ENCODE assay signal across 12 cellular contexts in genomic region chr5:61139094-61139873, GRCh38. TPM values are rescaled to one million over a fixed set of nuclear protein-coding genes. Genes with fewer than 3 reads are reported as not detected.
DNase-seq lines count a peak whose midpoint lies in the region; ATAC-seq and TF ChIP-seq lines count a peak whose summit lies in the region.
"Had no signal": no experiment of that assay in that cellular context is flagged by ENCODE, and none has a peak within 500 bp of the region (broad histone marks: within the 10 kb centered on the region; RNA-seq: fewer than 3 reads in every experiment).

No MANE protein-coding gene starts in this region.

- TF ChIP-seq CTCF in AG10803 (conservative IDR thresholded peaks at IDR 0.05; ENCODE audit: low read length) (peak; percentile 32; the same call in 1 of the 2 replicates), Peyer's patch (IDR thresholded peaks at IDR 0.05) (peak in 4 of 6 experiments; percentile 3 to 42 (median 34)), foreskin fibroblast (IDR thresholded peaks at IDR 0.05; ENCODE audit: low read depth, low read length) (peak; percentile 31)

- no peaks in the 10 kb centered on the region for H3K27me3 ChIP-seq in Peyer's patch

- H3K36me3 ChIP-seq in Peyer's patch, result no peaks in the 10 kb centered on the region

- H3K4me3 ChIP-seq in AG10803 (ENCODE audit: low read length) (no peak overlapping the region), Peyer's patch (no peak overlapping the region), foreskin fibroblast (ENCODE audit: low read depth in 1 of 2, low read length in 2 of 2) (no peak overlapping the region)

- H3K9me3 ChIP-seq in Peyer's patch, result no peaks in the 10 kb centered on the region

- TF ChIP-seq POLR2A in Peyer's patch (IDR thresholded peaks at IDR 0.05), result no peak

- peak; percentile 55 for ATAC-seq in GM21576 (IDR thresholded peaks at IDR 0.05; ENCODE audit: unreplicated experiment)

- H3K4me1 ChIP-seq in Peyer's patch, result no peaks in the 10 kb centered on the region

- H3K27ac ChIP-seq in Peyer's patch, result no peak overlapping the region

- DNase-seq in AG10803 (ENCODE audit: low read depth) (no peak), Peyer's patch (no peak), foreskin fibroblast (peak in 1 of 2 donors; percentile 19), hypothalamus (lab: John Stamatoyannopoulos, UW) (no peak), NCI-H1105 (lab: John Stamatoyannopoulos, UW) (no peak), CD1c-positive myeloid dendritic cell (ENCODE audit: extremely low spot score) (no peak)
- DNase-seq in activated CD8-positive, alpha-beta memory T cell treated with anti-CD3 and anti-CD28 coated beads for 24 hours, result no peak
- DNase-seq: activated CD4-positive, alpha-beta T cell treated with anti-CD3 and anti-CD28 coated beads, Interleukin-2, amount 10 ng/mL, durations not matched to agents 24 days and 14 days; anterior cingulate cortex; midbrain; NCI-H1048 had no signal

RNA-seq across cellular contexts. Expression of gene SMIM15, which starts 23.0 kb away (rescaled TPM):
- 10 to 100 TPM; 23.9 to 55.1 (median 36.9) TPM for total RNA-seq in Peyer's patch
